20 cellular contexts compared by ENCODE assay signal in genomic region chr5:110250790-110251189, GRCh38.
"Had no signal": no experiment of that assay in that cellular context is flagged by ENCODE, and none has a peak within 500 bp of the region (broad histone marks: within the 10 kb centered on the region; RNA-seq: fewer than 3 reads in every experiment).

No MANE protein-coding gene starts in this region.

- H3K4me3 ChIP-seq: MG63 had no signal

- ATAC-seq: HepG2 had no signal

- DNase-seq: IMR-90, Karpas-422, KG1, MG63, NCI-H1092, NCI-H1105 treated with DMSO at 0.1 percent for 48 hours, NCI-H1417 treated with DMSO at 0.1 percent for 48 hours, NCI-H187, NCI-H2029, NCI-H2081 treated with DMSO at 0.1 percent for 48 hours, NCI-H2171, NCI-H226, NCI-H446, NCI-H510A, NCI-H524 treated with DMSO at 0.1 percent for 48 hours, NCI-H69, NCI-H774, SHP77 had no signal

- H3K27ac ChIP-seq: RWPE1 had no signal

- H3K36me3 ChIP-seq: MG63 had no signal
